Comparison of ENCODE assay signal across 1 cellular context in genomic region chr18:23437357-23438045, GRCh38.
TF ChIP-seq lines count a peak whose summit lies in the region.

No MANE protein-coding gene starts in this region.

TF ChIP-seq in HepG2, 621 proteins besides CTCF, POLR2A, EP300 and RAD21 (continued from another document and continues in another):
- TF ChIP-seq, protein P1, sequence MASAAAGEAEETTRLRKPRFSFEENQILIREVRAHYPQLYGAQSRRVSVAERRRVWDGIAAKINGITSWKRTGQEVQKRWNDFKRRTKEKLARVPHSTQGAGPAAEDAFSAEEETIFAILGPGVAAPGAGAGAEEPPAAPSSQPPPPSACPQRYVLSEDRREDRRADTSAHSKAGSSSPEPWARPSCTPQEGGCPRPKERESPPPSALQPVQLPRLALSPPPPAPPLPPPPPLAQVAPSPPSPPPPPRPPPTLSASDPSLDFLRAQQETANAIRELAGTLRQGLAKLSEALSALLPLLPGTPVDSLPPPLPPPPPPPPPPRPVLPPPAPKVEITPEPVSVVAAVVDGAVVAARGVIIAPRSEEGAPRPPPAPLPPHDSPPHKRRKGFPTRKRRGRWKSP (CRISPR knock-in tag; IDR thresholded peaks at IDR 0.05): peak; percentile 43; the same call in 1 of the 2 replicates
- TF ChIP-seq KLF11 (CRISPR knock-in tag; IDR thresholded peaks at IDR 0.05): 0 out of 2 replicates have a peak, but pooled peaks have one; percentile 32
- TF ChIP-seq IRF9 (CRISPR knock-in tag; IDR thresholded peaks at IDR 0.05; ENCODE audit: borderline replicate concordance): peak; percentile 57; the same call in 1 of the 2 replicates
- TF ChIP-seq, protein P2, sequence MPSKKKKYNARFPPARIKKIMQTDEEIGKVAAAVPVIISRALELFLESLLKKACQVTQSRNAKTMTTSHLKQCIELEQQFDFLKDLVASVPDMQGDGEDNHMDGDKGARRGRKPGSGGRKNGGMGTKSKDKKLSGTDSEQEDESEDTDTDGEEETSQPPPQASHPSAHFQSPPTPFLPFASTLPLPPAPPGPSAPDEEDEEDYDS (CRISPR knock-in tag; IDR thresholded peaks at IDR 0.05): 0 out of 2 replicates have a peak, but pooled peaks have one; percentile 37
- TF ChIP-seq KAT8 (CRISPR knock-in tag; IDR thresholded peaks at IDR 0.05): 0 out of 2 replicates have a peak, but pooled peaks have one; percentile 30
- peak; percentile 25; the same call in 1 of the 2 replicates for TF ChIP-seq TBX2 (CRISPR knock-in tag; IDR thresholded peaks at IDR 0.05; ENCODE audit: borderline replicate concordance)
- peak; percentile 66; the same call in 1 of the 2 replicates for TF ChIP-seq ZBTB38 (CRISPR knock-in tag; IDR thresholded peaks at IDR 0.05)
- TF ChIP-seq IKZF5 (CRISPR knock-in tag; IDR thresholded peaks at IDR 0.05): 0 out of 2 replicates have a peak, but pooled peaks have one; percentile 25
- peak; percentile 38; the same call in 1 of the 2 replicates for TF ChIP-seq ZNF710 (CRISPR knock-in tag; IDR thresholded peaks at IDR 0.05; ENCODE audit: borderline replicate concordance)
- TF ChIP-seq PHF8 (CRISPR knock-in tag; IDR thresholded peaks at IDR 0.05): peak; percentile 69
- TF ChIP-seq, protein P3, sequence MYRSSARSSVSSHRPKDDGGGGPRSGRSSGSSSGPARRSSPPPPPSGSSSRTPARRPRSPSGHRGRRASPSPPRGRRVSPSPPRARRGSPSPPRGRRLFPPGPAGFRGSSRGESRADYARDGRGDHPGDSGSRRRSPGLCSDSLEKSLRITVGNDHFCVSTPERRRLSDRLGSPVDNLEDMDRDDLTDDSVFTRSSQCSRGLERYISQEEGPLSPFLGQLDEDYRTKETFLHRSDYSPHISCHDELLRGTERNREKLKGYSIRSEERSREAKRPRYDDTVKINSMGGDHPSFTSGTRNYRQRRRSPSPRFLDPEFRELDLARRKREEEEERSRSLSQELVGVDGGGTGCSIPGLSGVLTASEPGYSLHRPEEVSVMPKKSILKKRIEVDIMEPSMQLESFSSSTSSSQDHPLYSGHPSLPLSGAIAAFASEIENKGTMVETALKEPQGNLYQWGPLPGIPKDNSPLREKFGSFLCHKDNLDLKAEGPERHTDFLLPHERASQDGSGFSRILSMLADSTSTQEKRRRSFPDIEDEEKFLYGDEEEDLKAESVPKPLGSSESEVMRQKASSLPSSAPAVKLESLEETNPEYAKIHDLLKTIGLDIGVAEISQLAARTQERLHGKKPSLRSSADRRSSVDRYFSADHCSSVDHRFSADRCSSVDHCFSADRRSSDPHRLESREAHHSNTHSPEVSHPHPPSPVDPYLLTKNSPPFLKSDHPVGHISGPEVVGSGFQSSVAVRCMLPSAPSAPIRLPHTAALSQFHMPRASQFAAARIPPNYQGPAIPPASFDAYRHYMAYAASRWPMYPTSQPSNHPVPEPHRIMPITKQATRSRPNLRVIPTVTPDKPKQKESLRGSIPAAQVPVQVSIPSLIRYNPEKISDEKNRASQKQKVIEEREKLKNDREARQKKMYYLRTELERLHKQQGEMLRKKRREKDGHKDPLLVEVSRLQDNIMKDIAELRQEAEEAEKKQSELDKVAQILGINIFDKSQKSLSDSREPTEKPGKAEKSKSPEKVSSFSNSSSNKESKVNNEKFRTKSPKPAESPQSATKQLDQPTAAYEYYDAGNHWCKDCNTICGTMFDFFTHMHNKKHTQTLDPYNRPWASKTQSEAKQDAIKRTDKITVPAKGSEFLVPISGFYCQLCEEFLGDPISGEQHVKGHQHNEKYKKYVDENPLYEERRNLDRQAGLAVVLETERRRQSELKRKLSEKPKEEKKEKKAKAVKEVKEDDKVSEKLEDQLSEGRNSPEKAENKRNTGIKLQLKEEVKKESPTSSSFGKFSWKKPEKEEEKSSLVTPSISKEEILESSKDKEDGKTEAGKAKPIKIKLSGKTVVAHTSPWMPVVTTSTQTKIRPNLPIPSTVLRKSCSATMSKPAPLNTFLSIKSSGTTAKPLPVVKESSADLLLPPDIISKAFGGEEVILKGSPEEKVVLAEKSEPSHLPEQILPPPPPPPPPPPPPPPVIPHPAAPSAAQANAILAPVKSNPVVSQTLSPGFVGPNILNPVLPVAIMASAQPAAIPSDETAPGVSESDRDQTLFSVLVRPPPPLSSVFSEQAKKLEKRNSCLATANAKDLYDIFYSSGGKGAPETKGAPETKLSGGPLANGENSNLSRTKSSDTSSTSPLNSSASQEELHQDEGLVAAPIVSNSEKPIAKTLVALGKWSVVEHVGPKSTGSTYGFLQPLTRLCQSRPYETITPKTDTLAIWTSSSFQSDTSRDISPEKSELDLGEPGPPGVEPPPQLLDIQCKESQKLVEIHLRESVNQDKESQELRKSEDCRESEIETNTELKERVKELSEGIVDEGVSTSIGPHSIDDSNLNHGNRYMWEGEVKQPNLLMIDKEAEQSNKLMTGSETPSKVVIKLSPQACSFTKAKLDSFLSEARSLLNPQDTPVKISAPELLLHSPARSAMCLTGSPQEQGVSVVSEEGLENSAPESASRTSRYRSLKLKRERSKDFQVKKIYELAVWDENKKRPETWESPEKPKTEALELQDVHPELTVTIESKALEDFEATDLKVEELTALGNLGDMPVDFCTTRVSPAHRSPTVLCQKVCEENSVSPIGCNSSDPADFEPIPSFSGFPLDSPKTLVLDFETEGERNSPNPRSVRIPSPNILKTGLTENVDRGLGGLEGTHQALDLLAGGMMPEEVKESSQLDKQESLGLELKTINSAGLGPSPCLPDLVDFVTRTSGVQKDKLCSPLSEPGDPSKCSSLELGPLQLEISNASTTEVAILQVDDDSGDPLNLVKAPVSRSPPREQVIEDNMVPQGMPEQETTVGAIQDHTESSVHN (CRISPR knock-in tag; IDR thresholded peaks at IDR 0.05): 0 out of 2 replicates have a peak, but pooled peaks have one; percentile 26
- 0 out of 2 replicates have a peak, but pooled peaks have one; percentile 14 for TF ChIP-seq KDM5A (IDR thresholded peaks at IDR 0.05; ENCODE audit: borderline replicate concordance, low read length)
- peak; percentile 41; the same call in 1 of the 2 replicates for TF ChIP-seq ZNF768 (CRISPR knock-in tag; IDR thresholded peaks at IDR 0.05)
- no peak for TF ChIP-seq ZNF34 (CRISPR knock-in tag; IDR thresholded peaks at IDR 0.05; ENCODE audit: borderline replicate concordance)
- TF ChIP-seq HIVEP1 (CRISPR knock-in tag; IDR thresholded peaks at IDR 0.05): peak; percentile 55; the same call in 1 of the 2 replicates
- TF ChIP-seq, protein P4, sequence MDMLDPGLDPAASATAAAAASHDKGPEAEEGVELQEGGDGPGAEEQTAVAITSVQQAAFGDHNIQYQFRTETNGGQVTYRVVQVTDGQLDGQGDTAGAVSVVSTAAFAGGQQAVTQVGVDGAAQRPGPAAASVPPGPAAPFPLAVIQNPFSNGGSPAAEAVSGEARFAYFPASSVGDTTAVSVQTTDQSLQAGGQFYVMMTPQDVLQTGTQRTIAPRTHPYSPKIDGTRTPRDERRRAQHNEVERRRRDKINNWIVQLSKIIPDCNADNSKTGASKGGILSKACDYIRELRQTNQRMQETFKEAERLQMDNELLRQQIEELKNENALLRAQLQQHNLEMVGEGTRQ (IDR thresholded peaks at IDR 0.05; ENCODE audit: low read depth, low read length): peak; percentile 69
- TF ChIP-seq, protein P4 (CRISPR knock-in tag; IDR thresholded peaks at IDR 0.05; ENCODE audit: borderline replicate concordance): peak; percentile 92; the same call in 1 of the 2 replicates
- TF ChIP-seq ZNF276 (CRISPR knock-in tag; IDR thresholded peaks at IDR 0.05; ENCODE audit: low read depth): no peak
- TF ChIP-seq, protein P5, sequence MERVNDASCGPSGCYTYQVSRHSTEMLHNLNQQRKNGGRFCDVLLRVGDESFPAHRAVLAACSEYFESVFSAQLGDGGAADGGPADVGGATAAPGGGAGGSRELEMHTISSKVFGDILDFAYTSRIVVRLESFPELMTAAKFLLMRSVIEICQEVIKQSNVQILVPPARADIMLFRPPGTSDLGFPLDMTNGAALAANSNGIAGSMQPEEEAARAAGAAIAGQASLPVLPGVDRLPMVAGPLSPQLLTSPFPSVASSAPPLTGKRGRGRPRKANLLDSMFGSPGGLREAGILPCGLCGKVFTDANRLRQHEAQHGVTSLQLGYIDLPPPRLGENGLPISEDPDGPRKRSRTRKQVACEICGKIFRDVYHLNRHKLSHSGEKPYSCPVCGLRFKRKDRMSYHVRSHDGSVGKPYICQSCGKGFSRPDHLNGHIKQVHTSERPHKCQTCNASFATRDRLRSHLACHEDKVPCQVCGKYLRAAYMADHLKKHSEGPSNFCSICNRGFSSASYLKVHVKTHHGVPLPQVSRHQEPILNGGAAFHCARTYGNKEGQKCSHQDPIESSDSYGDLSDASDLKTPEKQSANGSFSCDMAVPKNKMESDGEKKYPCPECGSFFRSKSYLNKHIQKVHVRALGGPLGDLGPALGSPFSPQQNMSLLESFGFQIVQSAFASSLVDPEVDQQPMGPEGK (CRISPR knock-in tag; IDR thresholded peaks at IDR 0.05): 0 out of 2 replicates have a peak, but pooled peaks have one; percentile 34
- peak; percentile 61; the same call in 1 of the 3 replicates for TF ChIP-seq MXI1 (IDR thresholded peaks at IDR 0.05; ENCODE audit: borderline replicate concordance, low read depth, low read length)
- 0 out of 2 replicates have a peak, but pooled peaks have one; percentile 29 for TF ChIP-seq ZNF510 (CRISPR knock-in tag; IDR thresholded peaks at IDR 0.05; ENCODE audit: low read depth)
- TF ChIP-seq MTA1 (CRISPR knock-in tag; IDR thresholded peaks at IDR 0.05; ENCODE audit: borderline replicate concordance): peak; percentile 55; the same call in 1 of the 2 replicates
- no peak for TF ChIP-seq ZNF205 (CRISPR knock-in tag; IDR thresholded peaks at IDR 0.05)
- TF ChIP-seq ZNF317 (CRISPR knock-in tag; IDR thresholded peaks at IDR 0.05): 0 out of 2 replicates have a peak, but pooled peaks have one; percentile 41
- TF ChIP-seq ZNF501 (CRISPR knock-in tag; IDR thresholded peaks at IDR 0.05): peak; percentile 45
- TF ChIP-seq NFIC (IDR thresholded peaks at IDR 0.05; ENCODE audit: low read length): no peak
- TF ChIP-seq, protein P6, sequence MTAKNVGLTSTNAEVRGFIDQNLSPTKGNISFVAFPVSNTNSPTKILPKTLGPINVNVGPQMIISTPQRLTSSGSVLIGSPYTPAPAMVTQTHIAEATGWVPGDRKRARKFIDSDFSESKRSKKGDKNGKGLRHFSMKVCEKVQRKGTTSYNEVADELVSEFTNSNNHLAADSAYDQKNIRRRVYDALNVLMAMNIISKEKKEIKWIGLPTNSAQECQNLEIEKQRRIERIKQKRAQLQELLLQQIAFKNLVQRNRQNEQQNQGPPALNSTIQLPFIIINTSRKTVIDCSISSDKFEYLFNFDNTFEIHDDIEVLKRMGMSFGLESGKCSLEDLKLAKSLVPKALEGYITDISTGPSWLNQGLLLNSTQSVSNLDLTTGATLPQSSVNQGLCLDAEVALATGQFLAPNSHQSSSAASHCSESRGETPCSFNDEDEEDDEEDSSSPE (CRISPR knock-in tag; IDR thresholded peaks at IDR 0.05): peak; percentile 56
- 0 out of 2 replicates have a peak, but pooled peaks have one; percentile 38 for TF ChIP-seq ZNF350 (CRISPR knock-in tag; IDR thresholded peaks at IDR 0.05; ENCODE audit: borderline replicate concordance, low read depth)
